In genomic region chr16:3766177-3766576, GRCh38 we compare ENCODE assay signal across 3 cellular contexts.
"Had no signal": no experiment of that assay in that cellular context is flagged by ENCODE, and none has a peak within 500 bp of the region (broad histone marks: within the 10 kb centered on the region; RNA-seq: fewer than 3 reads in every experiment).

No MANE protein-coding gene starts in this region.

- DNase-seq: GDM1, GF-D8 had no signal

- ATAC-seq: GM12878 had no signal
